9 cellular contexts compared by ENCODE assay signal in genomic region chr15:68482246-68482645, GRCh38.
"Had no signal": no experiment of that assay in that cellular context is flagged by ENCODE, and none has a peak within 500 bp of the region (broad histone marks: within the 10 kb centered on the region; RNA-seq: fewer than 3 reads in every experiment).

No MANE protein-coding gene starts in this region.

- H3K4me3 ChIP-seq: GM23248, GM23338, HAP-1 had no signal

- H3K27ac Mint-ChIP-seq: GM23338, H9, HFFc6 had no signal

- H3K9ac ChIP-seq: GM23248 had no signal

- DNase-seq: GM23248, GOT3, H7, H9, HCEC 1CT, HFFc6 had no signal

- H3K9me3 ChIP-seq: HAP-1 had no signal

- H2AFZ ChIP-seq: GM23248, GM23338 had no signal

- H3K4me1 ChIP-seq: HAP-1 had no signal

- H3K4me2 ChIP-seq: GM23338 had no signal

- H3K4me3 Mint-ChIP-seq: GM23338, H9, HFFc6 had no signal

- ATAC-seq: GM23338, HCT116 had no signal

- H3K27ac ChIP-seq: GM23248 had no signal

- H3K9me3 Mint-ChIP-seq: H9, HFFc6 had no signal

- H3K36me3 ChIP-seq: HAP-1 had no signal
